11 cellular contexts compared by ENCODE assay signal in genomic region chr10:60358282-60358681, GRCh38. TPM values are rescaled to one million over a fixed set of nuclear protein-coding genes. Genes with fewer than 3 reads are reported as not detected.
DNase-seq lines count a peak whose midpoint lies in the region; ATAC-seq and TF ChIP-seq lines count a peak whose summit lies in the region.
"Had no signal": no experiment of that assay in that cellular context is flagged by ENCODE, and none has a peak within 500 bp of the region (broad histone marks: within the 10 kb centered on the region; RNA-seq: fewer than 3 reads in every experiment).

No MANE protein-coding gene starts in this region.

- H3K4me1 Mint-ChIP-seq in activated CD8-positive, alpha-beta T cell treated with anti-CD3 and anti-CD28 coated beads for 36 hours (ENCODE audit: low read depth): no peaks in the 10 kb centered on the region
- no peaks in the 10 kb centered on the region for H3K4me1 Mint-ChIP-seq in activated CD8-positive, alpha-beta T cell treated with anti-CD3 and anti-CD28 coated beads, Interleukin-2, amount 10 ng/mL, durations not matched to agents 7 days and 5 days (ENCODE audit: low read depth)
- H3K4me1 Mint-ChIP-seq in stimulated activated naive B cell treated with anti-CD40 and anti-IgM and Interleukin-4, amounts not matched to agents 10 μg/mL and 1 μg/mL and 100 μg/mL, for 72 hours: peaks cover 8 to 11% of the 10 kb centered on the region in 2 donors
- H3K4me1 Mint-ChIP-seq in activated CD8-positive, alpha-beta memory T cell treated with anti-CD3 and anti-CD28 coated beads, Interleukin-2, amount 10 ng/mL, durations not matched to agents 7 days and 5 days: no peaks in the 10 kb centered on the region

- CTCF ChIA-PET in activated CD8-positive, alpha-beta T cell treated with anti-CD3 and anti-CD28 coated beads for 36 hours (lab: Charles Lee): no interaction called here
- CTCF ChIA-PET in activated CD8-positive, alpha-beta T cell treated with anti-CD3 and anti-CD28 coated beads, Interleukin-2, amount 10 ng/mL, durations not matched to agents 7 days and 5 days (lab: Charles Lee): no interaction called here
- CTCF ChIA-PET in activated CD8-positive, alpha-beta memory T cell treated with anti-CD3 and anti-CD28 coated beads, Interleukin-2, amount 10 ng/mL, durations not matched to agents 7 days and 5 days (lab: Charles Lee): no interaction called here

- no peaks in the 10 kb centered on the region for H3K36me3 Mint-ChIP-seq in activated CD8-positive, alpha-beta T cell treated with anti-CD3 and anti-CD28 coated beads for 36 hours (ENCODE audit: low read depth)
- H3K36me3 Mint-ChIP-seq in activated CD8-positive, alpha-beta T cell treated with anti-CD3 and anti-CD28 coated beads, Interleukin-2, amount 10 ng/mL, durations not matched to agents 7 days and 5 days (ENCODE audit: low read depth): no peaks in the 10 kb centered on the region
- no peaks in the 10 kb centered on the region for H3K36me3 Mint-ChIP-seq in stimulated activated naive B cell treated with anti-CD40 and anti-IgM and Interleukin-4, amounts not matched to agents 10 μg/mL and 1 μg/mL and 100 μg/mL, for 72 hours
- no peaks in the 10 kb centered on the region for H3K36me3 Mint-ChIP-seq in activated CD8-positive, alpha-beta memory T cell treated with anti-CD3 and anti-CD28 coated beads, Interleukin-2, amount 10 ng/mL, durations not matched to agents 7 days and 5 days

- intact Hi-C loops in activated CD8-positive, alpha-beta T cell treated with anti-CD3 and anti-CD28 coated beads for 36 hours (cut with micrococcal nuclease): no loop called here

- TF ChIP-seq CTCF in activated CD8-positive, alpha-beta T cell treated with anti-CD3 and anti-CD28 coated beads for 36 hours (IDR thresholded peaks at IDR 0.05): no peak

- H3K9me3 Mint-ChIP-seq in activated CD8-positive, alpha-beta T cell treated with anti-CD3 and anti-CD28 coated beads for 36 hours: no peaks in the 10 kb centered on the region
- H3K9me3 Mint-ChIP-seq in activated CD8-positive, alpha-beta T cell treated with anti-CD3 and anti-CD28 coated beads, Interleukin-2, amount 10 ng/mL, durations not matched to agents 7 days and 5 days (ENCODE audit: insufficient read depth): no peaks in the 10 kb centered on the region
- no peaks in the 10 kb centered on the region for H3K9me3 Mint-ChIP-seq in stimulated activated naive B cell treated with anti-CD40 and anti-IgM and Interleukin-4, amounts not matched to agents 10 μg/mL and 1 μg/mL and 100 μg/mL, for 72 hours
- H3K9me3 Mint-ChIP-seq in activated CD8-positive, alpha-beta memory T cell treated with anti-CD3 and anti-CD28 coated beads, Interleukin-2, amount 10 ng/mL, durations not matched to agents 7 days and 5 days (ENCODE audit: low read depth): no peaks in the 10 kb centered on the region

- POLR2A ChIA-PET in activated CD8-positive, alpha-beta T cell treated with anti-CD3 and anti-CD28 coated beads for 36 hours (lab: Charles Lee): no interaction called here
- POLR2A ChIA-PET in activated CD8-positive, alpha-beta T cell treated with anti-CD3 and anti-CD28 coated beads, Interleukin-2, amount 10 ng/mL, durations not matched to agents 7 days and 5 days (lab: Charles Lee): no interaction called here

- no peak overlapping the region for H3K4me3 Mint-ChIP-seq in activated CD8-positive, alpha-beta T cell treated with anti-CD3 and anti-CD28 coated beads for 36 hours
- no peak overlapping the region for H3K4me3 Mint-ChIP-seq in activated CD8-positive, alpha-beta T cell treated with anti-CD3 and anti-CD28 coated beads, Interleukin-2, amount 10 ng/mL, durations not matched to agents 7 days and 5 days
- H3K4me3 Mint-ChIP-seq in stimulated activated naive B cell treated with anti-CD40 and anti-IgM and Interleukin-4, amounts not matched to agents 10 μg/mL and 1 μg/mL and 100 μg/mL, for 72 hours: no peak overlapping the region
- no peak overlapping the region for H3K4me3 Mint-ChIP-seq in activated CD8-positive, alpha-beta memory T cell treated with anti-CD3 and anti-CD28 coated beads, Interleukin-2, amount 10 ng/mL, durations not matched to agents 7 days and 5 days

- peak; percentile 24 for ATAC-seq in activated CD8-positive, alpha-beta T cell treated with anti-CD3 and anti-CD28 coated beads for 36 hours
- no peak for ATAC-seq in activated CD8-positive, alpha-beta T cell treated with anti-CD3 and anti-CD28 coated beads, Interleukin-2, amount 10 ng/mL, durations not matched to agents 7 days and 5 days
- ATAC-seq in GM21619 (IDR thresholded peaks at IDR 0.05; ENCODE audit: unreplicated experiment) (peak; percentile 95), HG03159 (IDR thresholded peaks at IDR 0.05; ENCODE audit: unreplicated experiment) (peak; percentile 92)
- peak; percentile 98 to 99 for ATAC-seq in stimulated activated naive B cell treated with anti-CD40 and anti-IgM and Interleukin-4, amounts not matched to agents 10 μg/mL and 1 μg/mL and 100 μg/mL, for 72 hours (replicated peaks)
- no peak for ATAC-seq in activated CD8-positive, alpha-beta memory T cell treated with anti-CD3 and anti-CD28 coated beads, Interleukin-2, amount 10 ng/mL, durations not matched to agents 7 days and 5 days
- ATAC-seq: left lung had no signal

- peaks cover 3% of the 10 kb centered on the region for H3K27me3 Mint-ChIP-seq in activated CD8-positive, alpha-beta T cell treated with anti-CD3 and anti-CD28 coated beads for 36 hours
- no peaks in the 10 kb centered on the region for H3K27me3 Mint-ChIP-seq in activated CD8-positive, alpha-beta T cell treated with anti-CD3 and anti-CD28 coated beads, Interleukin-2, amount 10 ng/mL, durations not matched to agents 7 days and 5 days (ENCODE audit: low read depth)
- H3K27me3 Mint-ChIP-seq in stimulated activated naive B cell treated with anti-CD40 and anti-IgM and Interleukin-4, amounts not matched to agents 10 μg/mL and 1 μg/mL and 100 μg/mL, for 72 hours: no peaks in the 10 kb centered on the region
- H3K27me3 Mint-ChIP-seq in activated CD8-positive, alpha-beta memory T cell treated with anti-CD3 and anti-CD28 coated beads, Interleukin-2, amount 10 ng/mL, durations not matched to agents 7 days and 5 days: peaks cover 4% of the 10 kb centered on the region

- H3K27ac Mint-ChIP-seq in activated CD8-positive, alpha-beta T cell treated with anti-CD3 and anti-CD28 coated beads for 36 hours: no peak overlapping the region
- H3K27ac Mint-ChIP-seq in activated CD8-positive, alpha-beta T cell treated with anti-CD3 and anti-CD28 coated beads, Interleukin-2, amount 10 ng/mL, durations not matched to agents 7 days and 5 days: no peak overlapping the region
- H3K27ac Mint-ChIP-seq in stimulated activated naive B cell treated with anti-CD40 and anti-IgM and Interleukin-4, amounts not matched to agents 10 μg/mL and 1 μg/mL and 100 μg/mL, for 72 hours: no peak overlapping the region
- no peak overlapping the region for H3K27ac Mint-ChIP-seq in activated CD8-positive, alpha-beta memory T cell treated with anti-CD3 and anti-CD28 coated beads, Interleukin-2, amount 10 ng/mL, durations not matched to agents 7 days and 5 days

- no peak for DNase-seq in activated CD8-positive, alpha-beta T cell treated with anti-CD3 and anti-CD28 coated beads for 36 hours
- DNase-seq in activated CD8-positive, alpha-beta T cell treated with anti-CD3 and anti-CD28 coated beads, Interleukin-2, amount 10 ng/mL, durations not matched to agents 7 days and 5 days: no peak
- peak; percentile 51 for DNase-seq in stimulated activated naive B cell treated with anti-CD40 and anti-IgM and Interleukin-4, amounts not matched to agents 10 μg/mL and 1 μg/mL and 100 μg/mL, for 72 hours
- no peak for DNase-seq in nucleus accumbens (lab: John Stamatoyannopoulos, UW)
- DNase-seq in activated CD8-positive, alpha-beta memory T cell treated with anti-CD3 and anti-CD28 coated beads, Interleukin-2, amount 10 ng/mL, durations not matched to agents 7 days and 5 days: no peak
- no peak for DNase-seq in NCI-H748 (lab: John Stamatoyannopoulos, UW; ENCODE audit: unreplicated experiment)
- DNase-seq: brain microvascular endothelial cell, left lung, NCI-H2107 had no signal

RNA-seq across cellular contexts. Expression of gene ANK3, which starts 31.4 kb away (rescaled TPM):
- 10 to 100 TPM; 10.3 to 12.0 TPM for total RNA-seq in activated CD8-positive, alpha-beta T cell treated with anti-CD3 and anti-CD28 coated beads for 36 hours
- 1 to 10 TPM; 4.5 to 5.3 TPM for total RNA-seq in activated CD8-positive, alpha-beta T cell treated with anti-CD3 and anti-CD28 coated beads, Interleukin-2, amount 10 ng/mL, durations not matched to agents 7 days and 5 days
- total RNA-seq in activated CD8-positive, alpha-beta memory T cell treated with anti-CD3 and anti-CD28 coated beads, Interleukin-2, amount 10 ng/mL, durations not matched to agents 7 days and 5 days: 10 to 100 TPM in 1 of 2 experiments, 1 to 10 TPM in 1; 2.9 to 10.6 TPM

Comparison
In these comparisons a context has a peak if more than half of its experiments do, and no peak if none do; other contexts are left out.
1. ATAC-seq: peak in activated CD8-positive, alpha-beta T cell treated with anti-CD3 and anti-CD28 coated beads for 36 hours (single experiment), GM21619 (single experiment), HG03159 (single experiment) and stimulated activated naive B cell treated with anti-CD40 and anti-IgM and Interleukin-4, amounts not matched to agents 10 μg/mL and 1 μg/mL and 100 μg/mL, for 72 hours (2 of 2); none in activated CD8-positive, alpha-beta T cell treated with anti-CD3 and anti-CD28 coated beads, Interleukin-2, amount 10 ng/mL, durations not matched to agents 7 days and 5 days (single experiment) and activated CD8-positive, alpha-beta memory T cell treated with anti-CD3 and anti-CD28 coated beads, Interleukin-2, amount 10 ng/mL, durations not matched to agents 7 days and 5 days (single experiment).